19 cellular contexts compared by ENCODE assay signal in genomic region chr3:25469609-25470008, GRCh38. TPM values are rescaled to one million over a fixed set of nuclear protein-coding genes. Genes with fewer than 3 reads are reported as not detected.
DNase-seq lines count a peak whose midpoint lies in the region; FAIRE-seq and TF ChIP-seq lines count a peak whose summit lies in the region.
"Had no signal": no experiment of that assay in that cellular context is flagged by ENCODE, and none has a peak within 500 bp of the region (broad histone marks: within the 10 kb centered on the region; RNA-seq: fewer than 3 reads in every experiment).

No MANE protein-coding gene starts in this region.

- H3K4me3 ChIP-seq in coronary artery, result no peak overlapping the region
- H3K4me3 ChIP-seq in smooth muscle cell, result no peak overlapping the region
- H3K4me3 ChIP-seq: skin epidermis had no signal

- H3K9me3 Mint-ChIP-seq in nephron, result no peaks in the 10 kb centered on the region
- H3K9me3 Mint-ChIP-seq: memory B cell; natural killer cell treated with Interleukin-12 subunit alpha and Interleukin-12 subunit beta and Interleukin-15 and Interleukin-18, amount 100 ng/mL, for 72 hours had no signal

- H3K4me1 ChIP-seq in smooth muscle cell (ENCODE audit: low read depth), result peaks cover 56% of the 10 kb centered on the region

- no peak for TF ChIP-seq POLR2A in GM12892 (IDR thresholded peaks at IDR 0.05; ENCODE audit: low read depth, low read length)

- H3F3A ChIP-seq in smooth muscle cell (ENCODE audit: low read depth), result peaks cover 24% of the 10 kb centered on the region

- H2AFZ ChIP-seq in smooth muscle cell (ENCODE audit: low read depth), result no peak overlapping the region

- WGBS in smooth muscle cell (ENCODE audit: low lambda C conversion rate), result 73% methylated on average over 2 of the region's 2 CpGs

- H3K4me2 ChIP-seq in smooth muscle cell, result peak overlapping the region; percentile 63

- H3K4me1 Mint-ChIP-seq in nephron, result peaks cover 38% of the 10 kb centered on the region
- H3K4me1 Mint-ChIP-seq: memory B cell had no signal

- H3K9me3 ChIP-seq in smooth muscle cell (replicated peaks; ENCODE audit: low read depth), result no peaks in the 10 kb centered on the region

- no peaks in the 10 kb centered on the region for H4K20me1 ChIP-seq in smooth muscle cell (ENCODE audit: low read depth)

- H3K36me3 ChIP-seq in smooth muscle cell (ENCODE audit: low read depth), result no peaks in the 10 kb centered on the region

- H3K79me2 ChIP-seq in smooth muscle cell (ENCODE audit: low read depth), result peaks cover 55% of the 10 kb centered on the region

- no peaks in the 10 kb centered on the region for H3K27me3 Mint-ChIP-seq in nephron (ENCODE audit: low read depth)
- H3K27me3 Mint-ChIP-seq: memory B cell; natural killer cell treated with Interleukin-12 subunit alpha and Interleukin-12 subunit beta and Interleukin-15 and Interleukin-18, amount 100 ng/mL, for 72 hours had no signal

- no peak for DNase-seq in GM12892 (ENCODE audit: insufficient read length)
- DNase-seq in coronary artery (ENCODE audit: low spot score), result no peak
- no peak for DNase-seq in smooth muscle cell (lab: John Stamatoyannopoulos, UW; ENCODE audit: unreplicated experiment)
- no peak for DNase-seq in ecto neural progenitor cell (ENCODE audit: low spot score)
- no peak for DNase-seq in NCI-H1436 treated with DMSO at 0.1 percent for 48 hours (lab: John Stamatoyannopoulos, UW)
- DNase-seq in Kasumi-1 (lab: John Stamatoyannopoulos, UW), result no peak
- no peak for DNase-seq in nucleus accumbens (lab: John Stamatoyannopoulos, UW)
- DNase-seq: GF-D8; NCI-H2029; stimulated activated CD4-positive, alpha-beta T cell treated with anti-CD3 and anti-CD28 coated beads, Interleukin-4, amount 100 ng/mL, for 24 hours had no signal

- H3K27ac ChIP-seq in coronary artery (peak overlapping the region; percentile 64 to 81), smooth muscle cell (ENCODE audit: low read depth) (peak overlapping the region; percentile 97)
- H3K27ac ChIP-seq: C4-2B, epithelial cell of prostate had no signal

- peaks cover 22% of the 10 kb centered on the region for H3K36me3 Mint-ChIP-seq in nephron (ENCODE audit: low read depth)
- H3K36me3 Mint-ChIP-seq: memory B cell; natural killer cell treated with Interleukin-12 subunit alpha and Interleukin-12 subunit beta and Interleukin-15 and Interleukin-18, amount 100 ng/mL, for 72 hours had no signal

- TF ChIP-seq CTCF in coronary artery (IDR thresholded peaks at IDR 0.05), result no peak
- no peak for TF ChIP-seq CTCF in nephron (IDR thresholded peaks at IDR 0.05; ENCODE audit: unreplicated experiment in 3 of 3)
- TF ChIP-seq CTCF in smooth muscle cell (IDR thresholded peaks at IDR 0.05; ENCODE audit: borderline replicate concordance, insufficient read depth, poor library complexity, severe bottlenecking), result no peak

- peak overlapping the region in 2 of 3 experiments; percentile 77 to 94 for H3K27ac Mint-ChIP-seq in nephron
- H3K27ac Mint-ChIP-seq: memory B cell; natural killer cell treated with Interleukin-12 subunit alpha and Interleukin-12 subunit beta and Interleukin-15 and Interleukin-18, amount 100 ng/mL, for 72 hours had no signal

- no peaks in the 10 kb centered on the region for H3K27me3 ChIP-seq in smooth muscle cell (ENCODE audit: low read depth)

- peak overlapping the region in 2 of 3 experiments; percentile 14 to 63 for H3K4me3 Mint-ChIP-seq in nephron
- H3K4me3 Mint-ChIP-seq: memory B cell; natural killer cell treated with Interleukin-12 subunit alpha and Interleukin-12 subunit beta and Interleukin-15 and Interleukin-18, amount 100 ng/mL, for 72 hours had no signal

- peak; percentile 36 for FAIRE-seq in GM12892 (lab: Jason Lieb, UNC)
- FAIRE-seq: colon, HepG2 had no signal

- no peak overlapping the region for H3K9ac ChIP-seq in smooth muscle cell (ENCODE audit: low read depth)

RNA-seq across cellular contexts. Expression of gene RARB, which starts 41.5 kb away (rescaled TPM):
- polyA plus RNA-seq in GM12892 (2012; ENCODE audit: missing spikeins), result 0.13 TPM
- total RNA-seq in smooth muscle cell, result 106 and 129 TPM in 2 replicates
- 62.8 and 88.1 TPM in 2 replicates for polyA plus RNA-seq in smooth muscle cell
- total RNA-seq: HepG2; natural killer cell treated with Interleukin-12 subunit alpha and Interleukin-12 subunit beta and Interleukin-15 and Interleukin-18, amount 100 ng/mL, for 72 hours; T-helper 1 cell treated with Interleukin-12 subunit alpha and Interleukin-12 subunit beta and Interleukin-4 antibody, amounts not matched to agents 30 ng/mL and 1 ng/mL, for 36 hours had no signal
